In the genomic region with DNA sequence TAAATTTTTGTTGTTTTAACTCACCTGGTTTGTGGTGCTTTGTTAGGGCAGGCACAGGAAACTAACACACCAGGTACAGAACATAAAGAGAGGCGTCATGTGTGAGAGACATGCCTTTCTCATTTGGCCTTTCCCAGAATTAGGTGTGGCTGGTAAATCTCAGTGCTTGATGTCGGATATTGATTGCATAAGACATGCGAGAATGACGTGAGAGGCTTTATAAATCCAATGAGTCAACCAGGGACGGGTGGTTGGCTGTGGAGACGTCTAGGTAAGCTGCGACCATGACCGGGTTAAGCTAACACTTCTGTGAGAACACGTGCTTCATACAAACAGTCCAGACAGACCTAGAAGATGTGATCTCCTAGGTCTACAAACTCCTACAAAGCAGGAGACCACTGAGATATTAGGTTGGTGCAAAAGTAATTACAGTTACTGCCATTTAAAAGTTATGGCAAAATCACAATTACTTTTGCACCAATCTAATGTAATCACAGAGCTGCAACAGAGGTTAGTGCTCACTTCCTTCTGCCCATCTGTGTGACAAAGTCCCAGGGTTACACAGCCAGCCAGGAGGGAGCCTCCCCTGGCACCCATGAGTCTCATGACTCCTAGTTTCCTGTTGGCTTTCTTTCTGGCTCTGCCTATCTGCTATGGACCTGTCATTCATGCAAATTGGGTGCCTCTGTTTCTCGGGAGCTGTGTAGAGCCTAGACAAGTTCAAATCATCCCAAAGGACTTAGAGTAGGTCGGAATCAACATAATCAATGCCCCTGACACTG, we compare ENCODE assay signal across 18 cellular contexts.
DNase-seq lines count a peak whose midpoint lies in the region; ATAC-seq and TF ChIP-seq lines count a peak whose summit lies in the region.
"Had no signal": no experiment of that assay in that cellular context is flagged by ENCODE, and none has a peak within 500 bp of the region (broad histone marks: within the 10 kb centered on the region; RNA-seq: fewer than 3 reads in every experiment).

No MANE protein-coding gene starts in this region.

- TF ChIP-seq CTCF in upper lobe of right lung (IDR thresholded peaks at IDR 0.05) (no peak), GM13976 (IDR thresholded peaks at IDR 0.05; ENCODE audit: borderline replicate concordance, control extremely low read depth, extremely low read depth, insufficient read depth, missing control alignments) (no peak), sigmoid colon (IDR thresholded peaks at IDR 0.05) (no peak)

- no peak overlapping the region for H3K4me3 ChIP-seq in upper lobe of right lung
- H3K4me3 ChIP-seq in sigmoid colon: no peak overlapping the region

- 32 to 74% methylated on average over 11 of the region's 11 CpGs for WGBS in sigmoid colon, 2 donors

- intact Hi-C loops in left colon (cut with DNase I, micrococcal nuclease) (no loop called here), upper lobe of right lung (cut with DNase I) (no loop called here), sigmoid colon (cut with DNase I) (no loop called here)

- no peak for TF ChIP-seq EP300 in sigmoid colon (IDR thresholded peaks at IDR 0.05)

- ATAC-seq in left colon (peak; percentile 95), upper lobe of right lung (peak; percentile 60)
- ATAC-seq: naive thymus-derived CD8-positive, alpha-beta T cell; PC-3; right cardiac atrium had no signal

- no peaks in the 10 kb centered on the region for H3K36me3 ChIP-seq in upper lobe of right lung
- H3K36me3 ChIP-seq in sigmoid colon: no peaks in the 10 kb centered on the region

- no peak for TF ChIP-seq POLR2A in sigmoid colon (IDR thresholded peaks at IDR 0.05)

- DNase-seq in NCI-H2029 (lab: John Stamatoyannopoulos, UW) (peak; percentile 27), NCI-H2029 treated with DMSO at 0.1 percent for 48 hours (lab: John Stamatoyannopoulos, UW) (no peak), amniotic epithelial cell (ENCODE audit: low read depth) (peak; percentile 39), left colon (peak; percentile 35 to 60), upper lobe of right lung (no peak), GM13976 (ENCODE audit: low spot score) (no peak), sigmoid colon (no peak)
- no peak for DNase-seq in activated naive CD4-positive, alpha-beta T cell (lab: John Stamatoyannopoulos, UW)
- DNase-seq: 8988T; activated CD4-positive, alpha-beta memory T cell treated with anti-CD3 and anti-CD28 coated beads for 36 hours; effector CD4-positive, alpha-beta T cell; GDM1; islet precursor cell; naive thymus-derived CD8-positive, alpha-beta T cell; NCI-H345; PC-3; right cardiac atrium had no signal

- H3K9me3 ChIP-seq in upper lobe of right lung: no peaks in the 10 kb centered on the region
- no peaks in the 10 kb centered on the region for H3K9me3 ChIP-seq in sigmoid colon

- H3K27ac ChIP-seq in upper lobe of right lung (no peak overlapping the region), sigmoid colon (no peak overlapping the region)
- H3K27ac ChIP-seq: HL-60 had no signal

- no peaks in the 10 kb centered on the region for H3K27me3 ChIP-seq in upper lobe of right lung
- peaks cover 0 to 5% (median 0%) of the 10 kb centered on the region in 3 donors for H3K27me3 ChIP-seq in sigmoid colon

- H3K4me1 ChIP-seq in upper lobe of right lung (no peaks in the 10 kb centered on the region), sigmoid colon (no peaks in the 10 kb centered on the region)

- in situ Hi-C loops in GM13976 (cut with MboI; ENCODE audit: low sequenced_read_pairs, unreplicated experiment): no loop called here

Comparison
In these comparisons a context has a peak if more than half of its experiments do, and no peak if none do; other contexts are left out.
1. DNase-seq: peak in NCI-H2029 (single experiment), amniotic epithelial cell (single experiment) and left colon (2 of 2); none in NCI-H2029 treated with DMSO at 0.1 percent for 48 hours (single experiment), upper lobe of right lung (single experiment), activated naive CD4-positive, alpha-beta T cell (0 of 4), GM13976 (single experiment) and sigmoid colon (single experiment).